Comparison of ENCODE assay signal across 8 cellular contexts in genomic region chr1:93447481-93448291, GRCh38. TPM values are rescaled to one million over a fixed set of nuclear protein-coding genes. Genes with fewer than 3 reads are reported as not detected.
DNase-seq lines count a peak whose midpoint lies in the region; ATAC-seq and TF ChIP-seq lines count a peak whose summit lies in the region.

TSS of gene FNBP1L (plus strand) at chr1:93448118. CDS start at chr1:93448282, 164 bp downstream.

- H3K36me3 ChIP-seq in spleen: no peaks in the 10 kb centered on the region

- H3K4me3 Mint-ChIP-seq in WTC11: peak within 1 kb of the TSS; percentile 98
- H3K4me3 Mint-ChIP-seq in central memory CD8-positive, alpha-beta T cell: peak within 1 kb of the TSS; percentile 88

- TF ChIP-seq CTCF in GM10248 (IDR thresholded peaks at IDR 0.05; ENCODE audit: control extremely low read depth, extremely low read depth, low read depth, missing control alignments) (no peak), WTC11 (IDR thresholded peaks at IDR 0.05) (no peak), spleen (IDR thresholded peaks at IDR 0.05 in 8 of 11, conservative IDR thresholded peaks at IDR 0.05 in 3 of 11) (no peak)

- H3K36me3 Mint-ChIP-seq in WTC11: no peaks in the 10 kb centered on the region
- peaks cover 3% of the 10 kb centered on the region for H3K36me3 Mint-ChIP-seq in central memory CD8-positive, alpha-beta T cell (ENCODE audit: insufficient read depth)

- no peak for TF ChIP-seq POLR2A in spleen (IDR thresholded peaks at IDR 0.05)

- ATAC-seq in WTC11: peak; percentile 80
- ATAC-seq in central memory CD8-positive, alpha-beta T cell (replicated peaks; ENCODE audit: extremely low read depth, poor library complexity, severe bottlenecking): peak; percentile 72
- no peak for ATAC-seq in GM19351 (IDR thresholded peaks at IDR 0.05; ENCODE audit: unreplicated experiment)

- peak; percentile 62 for DNase-seq in GM10248 (ENCODE audit: extremely low spot score)
- peak; percentile 85 for DNase-seq in NCI-H2029 treated with DMSO at 0.1 percent for 48 hours (lab: John Stamatoyannopoulos, UW)
- peak; percentile 83 for DNase-seq in WTC11 (ENCODE audit: low spot score)
- DNase-seq in central memory CD8-positive, alpha-beta T cell (ENCODE audit: low spot score in 2 of 2): no peak
- DNase-seq in islet precursor cell: peak; percentile 93
- peak; percentile 90 for DNase-seq in spleen
- no peak for DNase-seq in AML-193 (lab: John Stamatoyannopoulos, UW)

- POLR2A ChIA-PET in GM10248 (lab: Yijun Ruan, JAX): no interaction called here
- POLR2A ChIA-PET in WTC11 (lab: Charles Lee): interaction anchor here (0.5 to 1.9 kb wide), 10 partner anchors 13 to 368 kb away, joined by 3 to 5 read pairs (median 4); partner anchors contain the start of gene DR1

- H3K27ac ChIP-seq in spleen: peak within 1 kb of the TSS in 6 of 8 donors; percentile 29 to 70 (median 51)

- intact Hi-C loops in spleen (cut with DNase I; ENCODE audit: low total_unique reads): loop anchor here (5.0 kb wide), 1 partner anchor 400 kb away; no protein-coding TSS in a partner anchor

- H3K9me3 Mint-ChIP-seq in WTC11: no peaks in the 10 kb centered on the region
- no peaks in the 10 kb centered on the region for H3K9me3 Mint-ChIP-seq in central memory CD8-positive, alpha-beta T cell

- peaks cover 34% of the 10 kb centered on the region for H3K4me1 Mint-ChIP-seq in WTC11
- H3K4me1 Mint-ChIP-seq in central memory CD8-positive, alpha-beta T cell: peaks cover 23% of the 10 kb centered on the region

- no peaks in the 10 kb centered on the region for H3K9me3 ChIP-seq in spleen

- peak within 1 kb of the TSS; percentile 98 for H3K27ac Mint-ChIP-seq in WTC11
- H3K27ac Mint-ChIP-seq in central memory CD8-positive, alpha-beta T cell (ENCODE audit: low read depth): peak within 1 kb of the TSS; percentile 82

- H3K27me3 ChIP-seq in spleen (replicated peaks in 1 of 7): peaks cover 0 to 73% (median 48%) of the 10 kb centered on the region in 7 donors

- CTCF ChIA-PET in GM10248 (lab: Yijun Ruan, JAX): interaction anchor here (0.9 to 1.3 kb wide), 5 partner anchors 27 to 366 kb away, joined by 3 to 4 read pairs (median 3); no protein-coding TSS in a partner anchor
- CTCF ChIA-PET in WTC11 (lab: Charles Lee): interaction anchor here (0.8 to 2.1 kb wide), 10 partner anchors 11 to 462 kb away, joined by 3 to 7 read pairs (median 3); partner anchors contain the start of gene BCAR3

- H3K4me3 ChIP-seq in spleen: peak within 1 kb of the TSS; percentile 65 to 93 (median 71)

- no peaks in the 10 kb centered on the region for H3K27me3 Mint-ChIP-seq in WTC11 (ENCODE audit: low read depth)
- H3K27me3 Mint-ChIP-seq in central memory CD8-positive, alpha-beta T cell: peaks cover 76% of the 10 kb centered on the region

- 1% methylated on average over 36 to 52 of the region's 52 CpGs for WGBS in spleen, 5 donors

- peaks cover 0 to 41% (median 30%) of the 10 kb centered on the region in 6 donors for H3K4me1 ChIP-seq in spleen

TF ChIP-seq in WTC11, 78 proteins besides CTCF, POLR2A, EP300 and RAD21 (continues in another document):
- no peak for TF ChIP-seq KAT7 (CRISPR knock-in tag; IDR thresholded peaks at IDR 0.05; ENCODE audit: borderline replicate concordance)
- TF ChIP-seq ZNF138 (CRISPR knock-in tag; conservative IDR thresholded peaks at IDR 0.05): no peak
- 0 out of 2 replicates have a peak, but pooled peaks have one; percentile 87 for TF ChIP-seq CBFB (CRISPR knock-in tag; IDR thresholded peaks at IDR 0.05; ENCODE audit: low read depth)
- TF ChIP-seq, protein P1, sequence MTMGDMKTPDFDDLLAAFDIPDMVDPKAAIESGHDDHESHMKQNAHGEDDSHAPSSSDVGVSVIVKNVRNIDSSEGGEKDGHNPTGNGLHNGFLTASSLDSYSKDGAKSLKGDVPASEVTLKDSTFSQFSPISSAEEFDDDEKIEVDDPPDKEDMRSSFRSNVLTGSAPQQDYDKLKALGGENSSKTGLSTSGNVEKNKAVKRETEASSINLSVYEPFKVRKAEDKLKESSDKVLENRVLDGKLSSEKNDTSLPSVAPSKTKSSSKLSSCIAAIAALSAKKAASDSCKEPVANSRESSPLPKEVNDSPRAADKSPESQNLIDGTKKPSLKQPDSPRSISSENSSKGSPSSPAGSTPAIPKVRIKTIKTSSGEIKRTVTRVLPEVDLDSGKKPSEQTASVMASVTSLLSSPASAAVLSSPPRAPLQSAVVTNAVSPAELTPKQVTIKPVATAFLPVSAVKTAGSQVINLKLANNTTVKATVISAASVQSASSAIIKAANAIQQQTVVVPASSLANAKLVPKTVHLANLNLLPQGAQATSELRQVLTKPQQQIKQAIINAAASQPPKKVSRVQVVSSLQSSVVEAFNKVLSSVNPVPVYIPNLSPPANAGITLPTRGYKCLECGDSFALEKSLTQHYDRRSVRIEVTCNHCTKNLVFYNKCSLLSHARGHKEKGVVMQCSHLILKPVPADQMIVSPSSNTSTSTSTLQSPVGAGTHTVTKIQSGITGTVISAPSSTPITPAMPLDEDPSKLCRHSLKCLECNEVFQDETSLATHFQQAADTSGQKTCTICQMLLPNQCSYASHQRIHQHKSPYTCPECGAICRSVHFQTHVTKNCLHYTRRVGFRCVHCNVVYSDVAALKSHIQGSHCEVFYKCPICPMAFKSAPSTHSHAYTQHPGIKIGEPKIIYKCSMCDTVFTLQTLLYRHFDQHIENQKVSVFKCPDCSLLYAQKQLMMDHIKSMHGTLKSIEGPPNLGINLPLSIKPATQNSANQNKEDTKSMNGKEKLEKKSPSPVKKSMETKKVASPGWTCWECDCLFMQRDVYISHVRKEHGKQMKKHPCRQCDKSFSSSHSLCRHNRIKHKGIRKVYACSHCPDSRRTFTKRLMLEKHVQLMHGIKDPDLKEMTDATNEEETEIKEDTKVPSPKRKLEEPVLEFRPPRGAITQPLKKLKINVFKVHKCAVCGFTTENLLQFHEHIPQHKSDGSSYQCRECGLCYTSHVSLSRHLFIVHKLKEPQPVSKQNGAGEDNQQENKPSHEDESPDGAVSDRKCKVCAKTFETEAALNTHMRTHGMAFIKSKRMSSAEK (CRISPR knock-in tag; IDR thresholded peaks at IDR 0.05; ENCODE audit: borderline replicate concordance): no peak
- TF ChIP-seq TCF7 (CRISPR knock-in tag; IDR thresholded peaks at IDR 0.05; ENCODE audit: low read depth): 0 out of 2 replicates have a peak, but pooled peaks have one; percentile 18
- no peak for TF ChIP-seq SMAD3 (CRISPR knock-in tag; IDR thresholded peaks at IDR 0.05; ENCODE audit: borderline replicate concordance)
- no peak for TF ChIP-seq ZNF671 (CRISPR knock-in tag; IDR thresholded peaks at IDR 0.05)
- TF ChIP-seq PREB (CRISPR knock-in tag; IDR thresholded peaks at IDR 0.05; ENCODE audit: borderline replicate concordance): no peak
- no peak for TF ChIP-seq ZNF281 (CRISPR knock-in tag; IDR thresholded peaks at IDR 0.05)
- no peak for TF ChIP-seq NFATC4 (CRISPR knock-in tag; IDR thresholded peaks at IDR 0.05)
- TF ChIP-seq MAX (CRISPR knock-in tag; IDR thresholded peaks at IDR 0.05): peak; percentile 63; the same call in 1 of the 2 replicates
- 0 out of 2 replicates have a peak, but pooled peaks have one; percentile 51 for TF ChIP-seq JUN (CRISPR knock-in tag; IDR thresholded peaks at IDR 0.05)
- TF ChIP-seq ELF4 (CRISPR knock-in tag; IDR thresholded peaks at IDR 0.05; ENCODE audit: low read depth): peak; percentile 66; the same call in 1 of the 2 replicates

RNA-seq across cellular contexts. Expression of gene FNBP1L, which starts in this region (rescaled TPM):
- total RNA-seq in WTC11 (2021) (79.1 to 81.8 TPM (median 79.6 TPM) in 3 replicates), spleen (10 to 100 TPM in 1 of 7 donors, 1 to 10 TPM in 6; 4.7 to 10.0 (median 6.6) TPM)
- 1 to 10 TPM; 1.5 to 2.2 (median 2.0) TPM for polyA plus RNA-seq in spleen

Comparison
In these comparisons a context has a peak if more than half of its experiments do, and no peak if none do; other contexts are left out.
1. DNase-seq: peak in GM10248 (single experiment), NCI-H2029 treated with DMSO at 0.1 percent for 48 hours (single experiment), WTC11 (single experiment), islet precursor cell (single experiment) and spleen (single experiment); none in central memory CD8-positive, alpha-beta T cell (0 of 2) and AML-193 (0 of 2).